Comparison of ENCODE assay signal across 16 cellular contexts in the genomic region with DNA sequence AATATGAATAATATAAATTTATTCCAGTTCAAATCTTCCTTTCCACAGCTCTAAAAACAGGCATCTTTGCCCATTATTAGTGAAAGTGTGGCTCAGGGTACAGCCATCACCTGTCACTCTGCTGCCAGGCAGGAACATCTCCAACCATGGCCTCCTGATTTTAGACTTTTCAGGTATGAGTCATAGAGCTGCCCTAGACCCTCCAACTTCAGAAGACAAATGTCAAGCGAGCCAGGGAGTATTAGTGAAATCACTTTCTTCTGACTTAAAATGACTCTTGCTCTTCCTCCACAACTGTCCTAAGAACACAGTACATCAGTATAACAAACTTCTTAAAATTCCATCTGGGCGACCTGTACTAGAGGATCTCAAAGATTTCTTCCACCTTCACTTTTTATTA.
DNase-seq lines count a peak whose midpoint lies in the region; ATAC-seq and TF ChIP-seq lines count a peak whose summit lies in the region.
"Had no signal": no experiment of that assay in that cellular context is flagged by ENCODE, and none has a peak within 500 bp of the region (broad histone marks: within the 10 kb centered on the region; RNA-seq: fewer than 3 reads in every experiment).

No MANE protein-coding gene starts in this region.

- intact Hi-C loops in psoas muscle (cut with DNase I), result no loop called here

- peak; percentile 52 for ATAC-seq in GM21619 (IDR thresholded peaks at IDR 0.05; ENCODE audit: unreplicated experiment)
- peak; percentile 68 for ATAC-seq in stimulated activated memory B cell treated with anti-CD40 and anti-IgM and Interleukin-4, amounts not matched to agents 10 μg/mL and 1 μg/mL and 100 μg/mL, for 72 hours
- ATAC-seq in psoas muscle, result no peak
- ATAC-seq: HCT116 had no signal

- H3K27me3 ChIP-seq in OCI-LY3 (ENCODE audit: low read depth, low read length), result peaks cover 5% of the 10 kb centered on the region
- H3K27me3 ChIP-seq in psoas muscle (ENCODE audit: insufficient read depth in 3 of 3, low read length in 2 of 3), result no peaks in the 10 kb centered on the region

- no peak for TF ChIP-seq CTCF in OCI-LY3 (IDR thresholded peaks at IDR 0.05; ENCODE audit: low read depth, low read length)
- TF ChIP-seq CTCF in psoas muscle (IDR thresholded peaks at IDR 0.05), result no peak

- no peaks in the 10 kb centered on the region for H3K36me3 Mint-ChIP-seq in activated naive CD8-positive, alpha-beta T cell
- H3K36me3 Mint-ChIP-seq in activated naive CD8-positive, alpha-beta T cell treated with anti-CD3 and anti-CD28 coated beads for 36 hours, result no peaks in the 10 kb centered on the region
- H3K36me3 Mint-ChIP-seq in stimulated activated memory B cell treated with anti-CD40 and anti-IgM and Interleukin-4, amounts not matched to agents 10 μg/mL and 1 μg/mL and 100 μg/mL, for 72 hours, result no peaks in the 10 kb centered on the region

- no peaks in the 10 kb centered on the region for H3K27me3 Mint-ChIP-seq in activated naive CD8-positive, alpha-beta T cell
- no peaks in the 10 kb centered on the region for H3K27me3 Mint-ChIP-seq in activated naive CD8-positive, alpha-beta T cell treated with anti-CD3 and anti-CD28 coated beads for 36 hours
- no peaks in the 10 kb centered on the region for H3K27me3 Mint-ChIP-seq in stimulated activated memory B cell treated with anti-CD40 and anti-IgM and Interleukin-4, amounts not matched to agents 10 μg/mL and 1 μg/mL and 100 μg/mL, for 72 hours
- H3K27me3 Mint-ChIP-seq: B cell; CD4-positive, alpha-beta T cell had no signal

- no peak for DNase-seq in activated naive CD8-positive, alpha-beta T cell treated with anti-CD3 and anti-CD28 coated beads for 36 hours
- DNase-seq in psoas muscle, result no peak
- no peak for DNase-seq in NK-92 (lab: John Stamatoyannopoulos, UW; ENCODE audit: unreplicated experiment)
- DNase-seq in NCI-H524 (lab: John Stamatoyannopoulos, UW), result no peak
- DNase-seq: 8988T; ACHN; C1 segment of cervical spinal cord; Calu3; CD4-positive, alpha-beta T cell; DMS 273 treated with DMSO at 0.1 percent for 48 hours had no signal

- H3K9me3 ChIP-seq in OCI-LY3 (ENCODE audit: insufficient read depth, low read length) (no peaks in the 10 kb centered on the region), psoas muscle (no peaks in the 10 kb centered on the region)

- no peak overlapping the region for H3K27ac ChIP-seq in OCI-LY3 (ENCODE audit: low read length)
- H3K27ac ChIP-seq in psoas muscle, result no peak overlapping the region

- peaks cover under 1% of the 10 kb centered on the region for H3K4me1 Mint-ChIP-seq in activated naive CD8-positive, alpha-beta T cell (ENCODE audit: low read depth)
- peaks cover 14% of the 10 kb centered on the region for H3K4me1 Mint-ChIP-seq in activated naive CD8-positive, alpha-beta T cell treated with anti-CD3 and anti-CD28 coated beads for 36 hours
- H3K4me1 Mint-ChIP-seq in stimulated activated memory B cell treated with anti-CD40 and anti-IgM and Interleukin-4, amounts not matched to agents 10 μg/mL and 1 μg/mL and 100 μg/mL, for 72 hours, result peaks cover 41% of the 10 kb centered on the region

- H3K36me3 ChIP-seq in OCI-LY3 (replicated peaks; ENCODE audit: low read depth, low read length) (no peaks in the 10 kb centered on the region), psoas muscle (ENCODE audit: insufficient read depth in 1 of 2, low read depth in 1 of 2) (no peaks in the 10 kb centered on the region)

- H3K27ac Mint-ChIP-seq in activated naive CD8-positive, alpha-beta T cell, result peak overlapping the region; percentile 36
- no peak overlapping the region for H3K27ac Mint-ChIP-seq in activated naive CD8-positive, alpha-beta T cell treated with anti-CD3 and anti-CD28 coated beads for 36 hours
- peak overlapping the region; percentile 59 for H3K27ac Mint-ChIP-seq in stimulated activated memory B cell treated with anti-CD40 and anti-IgM and Interleukin-4, amounts not matched to agents 10 μg/mL and 1 μg/mL and 100 μg/mL, for 72 hours
- H3K27ac Mint-ChIP-seq: B cell; CD4-positive, alpha-beta T cell had no signal

- no peaks in the 10 kb centered on the region for H3K79me2 ChIP-seq in OCI-LY3 (ENCODE audit: low read length)

- peak overlapping the region; percentile 63 for H3K4me2 ChIP-seq in OCI-LY3 (ENCODE audit: low read length)

- H3K9me3 Mint-ChIP-seq in activated naive CD8-positive, alpha-beta T cell (ENCODE audit: low read depth), result no peaks in the 10 kb centered on the region
- H3K9me3 Mint-ChIP-seq in activated naive CD8-positive, alpha-beta T cell treated with anti-CD3 and anti-CD28 coated beads for 36 hours, result no peaks in the 10 kb centered on the region
- no peaks in the 10 kb centered on the region for H3K9me3 Mint-ChIP-seq in stimulated activated memory B cell treated with anti-CD40 and anti-IgM and Interleukin-4, amounts not matched to agents 10 μg/mL and 1 μg/mL and 100 μg/mL, for 72 hours
- H3K9me3 Mint-ChIP-seq: CD4-positive, alpha-beta T cell had no signal

- 82 to 87% (median 85%) methylated on average over 2 of the region's 2 CpGs for WGBS in psoas muscle, 3 donors

- H2AFZ ChIP-seq in OCI-LY3 (ENCODE audit: low read depth, low read length), result no peak overlapping the region

- H3K4me3 Mint-ChIP-seq in activated naive CD8-positive, alpha-beta T cell, result no peak overlapping the region
- no peak overlapping the region for H3K4me3 Mint-ChIP-seq in activated naive CD8-positive, alpha-beta T cell treated with anti-CD3 and anti-CD28 coated beads for 36 hours
- no peak overlapping the region for H3K4me3 Mint-ChIP-seq in stimulated activated memory B cell treated with anti-CD40 and anti-IgM and Interleukin-4, amounts not matched to agents 10 μg/mL and 1 μg/mL and 100 μg/mL, for 72 hours
- H3K4me3 Mint-ChIP-seq: B cell; CD4-positive, alpha-beta T cell had no signal

- H3K9ac ChIP-seq in OCI-LY3 (ENCODE audit: low read length), result 0 out of 2 replicates have a peak overlapping the region, but pooled peaks have one; percentile 4

- H4K20me1 ChIP-seq in OCI-LY3 (ENCODE audit: insufficient read depth, low read length), result no peaks in the 10 kb centered on the region

- H3K4me1 ChIP-seq in OCI-LY3 (ENCODE audit: low read length) (peaks cover 46% of the 10 kb centered on the region), psoas muscle (no peaks in the 10 kb centered on the region)

- H3K4me3 ChIP-seq in OCI-LY3 (ENCODE audit: low read length), result peak overlapping the region; percentile 18; the same call in 1 of the 2 replicates
- no peak overlapping the region for H3K4me3 ChIP-seq in psoas muscle

Comparison
In these comparisons a context has a peak if more than half of its experiments do, and no peak if none do; other contexts are left out.
1. ATAC-seq: peak in GM21619 (single experiment) and stimulated activated memory B cell treated with anti-CD40 and anti-IgM and Interleukin-4, amounts not matched to agents 10 μg/mL and 1 μg/mL and 100 μg/mL, for 72 hours (single experiment); none in psoas muscle (0 of 4).